In the genomic region with DNA sequence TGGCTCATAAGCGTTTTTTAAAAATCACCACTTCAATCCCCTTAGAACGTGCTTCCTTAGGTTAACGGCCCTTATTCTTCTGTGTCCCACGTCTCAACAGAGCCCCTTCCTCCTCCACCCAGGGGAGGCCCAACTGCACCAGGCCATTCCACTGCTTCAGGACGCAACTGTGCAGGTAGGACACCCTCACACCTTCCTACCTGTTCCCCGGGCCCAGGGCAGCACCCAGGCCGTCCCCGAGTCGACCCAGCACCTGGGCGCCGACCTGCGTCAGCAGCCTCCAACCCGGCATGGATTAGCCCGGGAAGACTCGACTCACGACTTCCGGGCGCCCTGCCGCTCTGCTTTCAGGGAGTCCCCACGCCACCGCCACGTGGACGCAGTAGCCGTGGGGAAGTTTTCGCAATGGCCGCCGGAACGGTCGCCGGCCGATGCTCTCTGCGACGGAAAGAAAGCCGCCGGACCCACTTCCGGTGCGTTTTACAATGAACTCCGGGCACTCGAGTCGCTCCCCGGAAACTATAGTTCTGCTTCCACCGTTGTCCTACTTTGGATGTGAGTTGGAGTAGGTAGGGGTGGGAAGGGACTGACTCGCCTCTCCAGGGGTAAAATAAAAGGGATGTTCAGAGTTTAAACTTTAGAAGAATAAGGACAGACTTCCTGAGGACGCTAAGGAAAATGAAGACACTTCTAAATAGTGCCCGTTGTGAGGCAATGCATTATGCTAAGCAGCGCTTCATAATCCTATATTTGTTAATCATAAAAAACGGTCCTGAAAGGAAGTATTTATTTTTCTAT, we compare ENCODE assay signal across 1 cellular context.
TF ChIP-seq lines count a peak whose summit lies in the region.

A gene (minus strand): TSS at position 442 of the 798 bp plus-strand sequence. CDS start 150 bp downstream, at position 292.

TF ChIP-seq in GM12878, 131 proteins besides CTCF, POLR2A, EP300 and RAD21 (continued from another document and continues in another):
- TF ChIP-seq, protein P1, sequence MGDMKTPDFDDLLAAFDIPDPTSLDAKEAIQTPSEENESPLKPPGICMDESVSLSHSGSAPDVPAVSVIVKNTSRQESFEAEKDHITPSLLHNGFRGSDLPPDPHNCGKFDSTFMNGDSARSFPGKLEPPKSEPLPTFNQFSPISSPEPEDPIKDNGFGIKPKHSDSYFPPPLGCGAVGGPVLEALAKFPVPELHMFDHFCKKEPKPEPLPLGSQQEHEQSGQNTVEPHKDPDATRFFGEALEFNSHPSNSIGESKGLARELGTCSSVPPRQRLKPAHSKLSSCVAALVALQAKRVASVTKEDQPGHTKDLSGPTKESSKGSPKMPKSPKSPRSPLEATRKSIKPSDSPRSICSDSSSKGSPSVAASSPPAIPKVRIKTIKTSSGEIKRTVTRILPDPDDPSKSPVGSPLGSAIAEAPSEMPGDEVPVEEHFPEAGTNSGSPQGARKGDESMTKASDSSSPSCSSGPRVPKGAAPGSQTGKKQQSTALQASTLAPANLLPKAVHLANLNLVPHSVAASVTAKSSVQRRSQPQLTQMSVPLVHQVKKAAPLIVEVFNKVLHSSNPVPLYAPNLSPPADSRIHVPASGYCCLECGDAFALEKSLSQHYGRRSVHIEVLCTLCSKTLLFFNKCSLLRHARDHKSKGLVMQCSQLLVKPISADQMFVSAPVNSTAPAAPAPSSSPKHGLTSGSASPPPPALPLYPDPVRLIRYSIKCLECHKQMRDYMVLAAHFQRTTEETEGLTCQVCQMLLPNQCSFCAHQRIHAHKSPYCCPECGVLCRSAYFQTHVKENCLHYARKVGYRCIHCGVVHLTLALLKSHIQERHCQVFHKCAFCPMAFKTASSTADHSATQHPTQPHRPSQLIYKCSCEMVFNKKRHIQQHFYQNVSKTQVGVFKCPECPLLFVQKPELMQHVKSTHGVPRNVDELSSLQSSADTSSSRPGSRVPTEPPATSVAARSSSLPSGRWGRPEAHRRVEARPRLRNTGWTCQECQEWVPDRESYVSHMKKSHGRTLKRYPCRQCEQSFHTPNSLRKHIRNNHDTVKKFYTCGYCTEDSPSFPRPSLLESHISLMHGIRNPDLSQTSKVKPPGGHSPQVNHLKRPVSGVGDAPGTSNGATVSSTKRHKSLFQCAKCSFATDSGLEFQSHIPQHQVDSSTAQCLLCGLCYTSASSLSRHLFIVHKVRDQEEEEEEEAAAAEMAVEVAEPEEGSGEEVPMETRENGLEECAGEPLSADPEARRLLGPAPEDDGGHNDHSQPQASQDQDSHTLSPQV (IDR thresholded peaks at IDR 0.05), result peak; percentile 65; the same call in 1 of the 2 replicates
- TF ChIP-seq, protein P2, sequence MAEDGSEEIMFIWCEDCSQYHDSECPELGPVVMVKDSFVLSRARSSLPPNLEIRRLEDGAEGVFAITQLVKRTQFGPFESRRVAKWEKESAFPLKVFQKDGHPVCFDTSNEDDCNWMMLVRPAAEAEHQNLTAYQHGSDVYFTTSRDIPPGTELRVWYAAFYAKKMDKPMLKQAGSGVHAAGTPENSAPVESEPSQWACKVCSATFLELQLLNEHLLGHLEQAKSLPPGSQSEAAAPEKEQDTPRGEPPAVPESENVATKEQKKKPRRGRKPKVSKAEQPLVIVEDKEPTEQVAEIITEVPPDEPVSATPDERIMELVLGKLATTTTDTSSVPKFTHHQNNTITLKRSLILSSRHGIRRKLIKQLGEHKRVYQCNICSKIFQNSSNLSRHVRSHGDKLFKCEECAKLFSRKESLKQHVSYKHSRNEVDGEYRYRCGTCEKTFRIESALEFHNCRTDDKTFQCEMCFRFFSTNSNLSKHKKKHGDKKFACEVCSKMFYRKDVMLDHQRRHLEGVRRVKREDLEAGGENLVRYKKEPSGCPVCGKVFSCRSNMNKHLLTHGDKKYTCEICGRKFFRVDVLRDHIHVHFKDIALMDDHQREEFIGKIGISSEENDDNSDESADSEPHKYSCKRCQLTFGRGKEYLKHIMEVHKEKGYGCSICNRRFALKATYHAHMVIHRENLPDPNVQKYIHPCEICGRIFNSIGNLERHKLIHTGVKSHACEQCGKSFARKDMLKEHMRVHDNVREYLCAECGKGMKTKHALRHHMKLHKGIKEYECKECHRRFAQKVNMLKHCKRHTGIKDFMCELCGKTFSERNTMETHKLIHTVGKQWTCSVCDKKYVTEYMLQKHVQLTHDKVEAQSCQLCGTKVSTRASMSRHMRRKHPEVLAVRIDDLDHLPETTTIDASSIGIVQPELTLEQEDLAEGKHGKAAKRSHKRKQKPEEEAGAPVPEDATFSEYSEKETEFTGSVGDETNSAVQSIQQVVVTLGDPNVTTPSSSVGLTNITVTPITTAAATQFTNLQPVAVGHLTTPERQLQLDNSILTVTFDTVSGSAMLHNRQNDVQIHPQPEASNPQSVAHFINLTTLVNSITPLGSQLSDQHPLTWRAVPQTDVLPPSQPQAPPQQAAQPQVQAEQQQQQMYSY (CRISPR knock-in tag; IDR thresholded peaks at IDR 0.05), result no peak
- TF ChIP-seq BRCA1 (IDR thresholded peaks at IDR 0.05; ENCODE audit: low read depth, low read length) (no peak), FOXK2 (IDR thresholded peaks at IDR 0.05) (no peak; the same call in 1 of the 2 replicates), EGR1 (IDR thresholded peaks at IDR 0.05; ENCODE audit: borderline replicate concordance in 1 of 2, low read depth in 2 of 2, low read length in 2 of 2) (peak in 1 of 2 experiments; percentile 54; a peak in 1 of 3 replicates), NR2C2 (IDR thresholded peaks at IDR 0.05; ENCODE audit: borderline replicate concordance, control insufficient read depth, insufficient read length, low read depth) (no peak), SREBF1 (IDR thresholded peaks at IDR 0.05; ENCODE audit: low read length) (no peak), POU2F2 (IDR thresholded peaks at IDR 0.05; ENCODE audit: borderline replicate concordance, low read depth, low read length) (peak; percentile 87), MXI1 (IDR thresholded peaks at IDR 0.05; ENCODE audit: low read depth, low read length) (peak; percentile 99), ETV6 (conservative IDR thresholded peaks at IDR 0.05 in 1 of 2, IDR thresholded peaks at IDR 0.05 in 1 of 2; ENCODE audit: borderline replicate concordance in 1 of 2, low read depth in 1 of 2) (peak in 1 of 2 experiments; percentile 47; a peak in 1 of 4 replicates), CHD1 (IDR thresholded peaks at IDR 0.05; ENCODE audit: low read depth, low read length) (0 out of 2 replicates have a peak, but pooled peaks have one; percentile 64), MEF2B (IDR thresholded peaks at IDR 0.05; ENCODE audit: partially characterized antibody, poor library complexity, severe bottlenecking) (peak; percentile 40), CEBPB (IDR thresholded peaks at IDR 0.05; ENCODE audit: borderline replicate concordance in 1 of 2, low read depth in 2 of 2, low read length in 2 of 2) (peak in 1 of 2 experiments; percentile 29; a peak in 2 of 4 replicates), EZH2 (IDR thresholded peaks at IDR 0.05; ENCODE audit: borderline replicate concordance, control insufficient read depth, low read depth, low read length) (no peak), RB1 (IDR thresholded peaks at IDR 0.05; ENCODE audit: borderline replicate concordance) (peak; percentile 92; the same call in 1 of the 2 replicates), IKZF1 (conservative IDR thresholded peaks at IDR 0.05) (peak; percentile 93), CHD4 (IDR thresholded peaks at IDR 0.05) (no peak), ZZZ3 (IDR thresholded peaks at IDR 0.05; ENCODE audit: control insufficient read depth, insufficient read length, low read depth) (peak; percentile 65), POLR2AphosphoS2 (IDR thresholded peaks at IDR 0.05; ENCODE audit: low read depth, low read length) (0 out of 2 replicates have a peak, but pooled peaks have one; percentile 66)
- TF ChIP-seq, protein P3, sequence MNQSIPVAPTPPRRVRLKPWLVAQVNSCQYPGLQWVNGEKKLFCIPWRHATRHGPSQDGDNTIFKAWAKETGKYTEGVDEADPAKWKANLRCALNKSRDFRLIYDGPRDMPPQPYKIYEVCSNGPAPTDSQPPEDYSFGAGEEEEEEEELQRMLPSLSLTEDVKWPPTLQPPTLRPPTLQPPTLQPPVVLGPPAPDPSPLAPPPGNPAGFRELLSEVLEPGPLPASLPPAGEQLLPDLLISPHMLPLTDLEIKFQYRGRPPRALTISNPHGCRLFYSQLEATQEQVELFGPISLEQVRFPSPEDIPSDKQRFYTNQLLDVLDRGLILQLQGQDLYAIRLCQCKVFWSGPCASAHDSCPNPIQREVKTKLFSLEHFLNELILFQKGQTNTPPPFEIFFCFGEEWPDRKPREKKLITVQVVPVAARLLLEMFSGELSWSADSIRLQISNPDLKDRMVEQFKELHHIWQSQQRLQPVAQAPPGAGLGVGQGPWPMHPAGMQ (IDR thresholded peaks at IDR 0.05; ENCODE audit: borderline replicate concordance), result no peak
- TF ChIP-seq, protein P4, sequence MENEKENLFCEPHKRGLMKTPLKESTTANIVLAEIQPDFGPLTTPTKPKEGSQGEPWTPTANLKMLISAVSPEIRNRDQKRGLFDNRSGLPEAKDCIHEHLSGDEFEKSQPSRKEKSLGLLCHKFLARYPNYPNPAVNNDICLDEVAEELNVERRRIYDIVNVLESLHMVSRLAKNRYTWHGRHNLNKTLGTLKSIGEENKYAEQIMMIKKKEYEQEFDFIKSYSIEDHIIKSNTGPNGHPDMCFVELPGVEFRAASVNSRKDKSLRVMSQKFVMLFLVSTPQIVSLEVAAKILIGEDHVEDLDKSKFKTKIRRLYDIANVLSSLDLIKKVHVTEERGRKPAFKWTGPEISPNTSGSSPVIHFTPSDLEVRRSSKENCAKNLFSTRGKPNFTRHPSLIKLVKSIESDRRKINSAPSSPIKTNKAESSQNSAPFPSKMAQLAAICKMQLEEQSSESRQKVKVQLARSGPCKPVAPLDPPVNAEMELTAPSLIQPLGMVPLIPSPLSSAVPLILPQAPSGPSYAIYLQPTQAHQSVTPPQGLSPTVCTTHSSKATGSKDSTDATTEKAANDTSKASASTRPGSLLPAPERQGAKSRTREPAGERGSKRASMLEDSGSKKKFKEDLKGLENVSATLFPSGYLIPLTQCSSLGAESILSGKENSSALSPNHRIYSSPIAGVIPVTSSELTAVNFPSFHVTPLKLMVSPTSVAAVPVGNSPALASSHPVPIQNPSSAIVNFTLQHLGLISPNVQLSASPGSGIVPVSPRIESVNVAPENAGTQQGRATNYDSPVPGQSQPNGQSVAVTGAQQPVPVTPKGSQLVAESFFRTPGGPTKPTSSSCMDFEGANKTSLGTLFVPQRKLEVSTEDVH (IDR thresholded peaks at IDR 0.05; ENCODE audit: low read depth, partially characterized antibody), result peak; percentile 92
- TF ChIP-seq, protein P5, sequence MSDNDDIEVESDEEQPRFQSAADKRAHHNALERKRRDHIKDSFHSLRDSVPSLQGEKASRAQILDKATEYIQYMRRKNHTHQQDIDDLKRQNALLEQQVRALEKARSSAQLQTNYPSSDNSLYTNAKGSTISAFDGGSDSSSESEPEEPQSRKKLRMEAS (IDR thresholded peaks at IDR 0.05; ENCODE audit: low read depth, low read length), result peak; percentile 100
- TF ChIP-seq, protein P6, sequence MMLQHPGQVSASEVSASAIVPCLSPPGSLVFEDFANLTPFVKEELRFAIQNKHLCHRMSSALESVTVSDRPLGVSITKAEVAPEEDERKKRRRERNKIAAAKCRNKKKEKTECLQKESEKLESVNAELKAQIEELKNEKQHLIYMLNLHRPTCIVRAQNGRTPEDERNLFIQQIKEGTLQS (IDR thresholded peaks at IDR 0.05; ENCODE audit: borderline replicate concordance, extremely low read depth, low read depth, low read length), result no peak
- TF ChIP-seq, protein P7, sequence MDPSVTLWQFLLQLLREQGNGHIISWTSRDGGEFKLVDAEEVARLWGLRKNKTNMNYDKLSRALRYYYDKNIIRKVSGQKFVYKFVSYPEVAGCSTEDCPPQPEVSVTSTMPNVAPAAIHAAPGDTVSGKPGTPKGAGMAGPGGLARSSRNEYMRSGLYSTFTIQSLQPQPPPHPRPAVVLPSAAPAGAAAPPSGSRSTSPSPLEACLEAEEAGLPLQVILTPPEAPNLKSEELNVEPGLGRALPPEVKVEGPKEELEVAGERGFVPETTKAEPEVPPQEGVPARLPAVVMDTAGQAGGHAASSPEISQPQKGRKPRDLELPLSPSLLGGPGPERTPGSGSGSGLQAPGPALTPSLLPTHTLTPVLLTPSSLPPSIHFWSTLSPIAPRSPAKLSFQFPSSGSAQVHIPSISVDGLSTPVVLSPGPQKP (IDR thresholded peaks at IDR 0.05; ENCODE audit: low read depth, low read length), result peak; percentile 87
- TF ChIP-seq, protein P8, sequence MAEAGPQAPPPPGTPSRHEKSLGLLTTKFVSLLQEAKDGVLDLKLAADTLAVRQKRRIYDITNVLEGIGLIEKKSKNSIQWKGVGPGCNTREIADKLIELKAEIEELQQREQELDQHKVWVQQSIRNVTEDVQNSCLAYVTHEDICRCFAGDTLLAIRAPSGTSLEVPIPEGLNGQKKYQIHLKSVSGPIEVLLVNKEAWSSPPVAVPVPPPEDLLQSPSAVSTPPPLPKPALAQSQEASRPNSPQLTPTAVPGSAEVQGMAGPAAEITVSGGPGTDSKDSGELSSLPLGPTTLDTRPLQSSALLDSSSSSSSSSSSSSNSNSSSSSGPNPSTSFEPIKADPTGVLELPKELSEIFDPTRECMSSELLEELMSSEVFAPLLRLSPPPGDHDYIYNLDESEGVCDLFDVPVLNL (IDR thresholded peaks at IDR 0.05; ENCODE audit: low read depth, low read length), result no peak
- TF ChIP-seq, protein P9, sequence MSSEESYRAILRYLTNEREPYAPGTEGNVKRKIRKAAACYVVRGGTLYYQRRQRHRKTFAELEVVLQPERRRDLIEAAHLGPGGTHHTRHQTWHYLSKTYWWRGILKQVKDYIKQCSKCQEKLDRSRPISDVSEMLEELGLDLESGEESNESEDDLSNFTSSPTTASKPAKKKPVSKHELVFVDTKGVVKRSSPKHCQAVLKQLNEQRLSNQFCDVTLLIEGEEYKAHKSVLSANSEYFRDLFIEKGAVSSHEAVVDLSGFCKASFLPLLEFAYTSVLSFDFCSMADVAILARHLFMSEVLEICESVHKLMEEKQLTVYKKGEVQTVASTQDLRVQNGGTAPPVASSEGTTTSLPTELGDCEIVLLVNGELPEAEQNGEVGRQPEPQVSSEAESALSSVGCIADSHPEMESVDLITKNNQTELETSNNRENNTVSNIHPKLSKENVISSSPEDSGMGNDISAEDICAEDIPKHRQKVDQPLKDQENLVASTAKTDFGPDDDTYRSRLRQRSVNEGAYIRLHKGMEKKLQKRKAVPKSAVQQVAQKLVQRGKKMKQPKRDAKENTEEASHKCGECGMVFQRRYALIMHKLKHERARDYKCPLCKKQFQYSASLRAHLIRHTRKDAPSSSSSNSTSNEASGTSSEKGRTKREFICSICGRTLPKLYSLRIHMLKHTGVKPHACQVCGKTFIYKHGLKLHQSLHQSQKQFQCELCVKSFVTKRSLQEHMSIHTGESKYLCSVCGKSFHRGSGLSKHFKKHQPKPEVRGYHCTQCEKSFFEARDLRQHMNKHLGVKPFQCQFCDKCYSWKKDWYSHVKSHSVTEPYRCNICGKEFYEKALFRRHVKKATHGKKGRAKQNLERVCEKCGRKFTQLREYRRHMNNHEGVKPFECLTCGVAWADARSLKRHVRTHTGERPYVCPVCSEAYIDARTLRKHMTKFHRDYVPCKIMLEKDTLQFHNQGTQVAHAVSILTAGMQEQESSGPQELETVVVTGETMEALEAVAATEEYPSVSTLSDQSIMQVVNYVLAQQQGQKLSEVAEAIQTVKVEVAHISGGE (CRISPR knock-in tag; IDR thresholded peaks at IDR 0.05), result peak; percentile 95
